Comparison of ENCODE assay signal across 1 cellular context in genomic region chr3:66481071-66482001, GRCh38.
TF ChIP-seq lines count a peak whose summit lies in the region.

No MANE protein-coding gene starts in this region.

TF ChIP-seq in HepG2, 621 proteins besides CTCF, POLR2A, EP300 and RAD21 (continued from another document and continues in another):
- TF ChIP-seq HMGXB3 (CRISPR knock-in tag; IDR thresholded peaks at IDR 0.05; ENCODE audit: borderline replicate concordance) (peak; percentile 89; the same call in 1 of the 2 replicates), GPBP1L1 (CRISPR knock-in tag; IDR thresholded peaks at IDR 0.05) (no peak), ZNF503 (CRISPR knock-in tag; IDR thresholded peaks at IDR 0.05) (peak; percentile 100), MYNN (CRISPR knock-in tag; IDR thresholded peaks at IDR 0.05; ENCODE audit: low read depth) (no peak), ZSCAN12 (CRISPR knock-in tag; IDR thresholded peaks at IDR 0.05) (no peak), ZNF17 (CRISPR knock-in tag; IDR thresholded peaks at IDR 0.05) (no peak), TRAFD1 (CRISPR knock-in tag; IDR thresholded peaks at IDR 0.05; ENCODE audit: borderline replicate concordance) (no peak), TMF1 (CRISPR knock-in tag; IDR thresholded peaks at IDR 0.05; ENCODE audit: low read depth) (no peak), ZNF160 (CRISPR knock-in tag; IDR thresholded peaks at IDR 0.05) (0 out of 2 replicates have a peak, but pooled peaks have one; percentile 57), POLR2G (IDR thresholded peaks at IDR 0.05; ENCODE audit: low read depth, low read length) (peak; percentile 65), ZNF501 (CRISPR knock-in tag; IDR thresholded peaks at IDR 0.05) (peak; percentile 59), THAP9 (CRISPR knock-in tag; IDR thresholded peaks at IDR 0.05; ENCODE audit: borderline replicate concordance) (no peak), ZNF792 (CRISPR knock-in tag; IDR thresholded peaks at IDR 0.05) (peak; percentile 86; the same call in 1 of the 2 replicates), SUZ12 (IDR thresholded peaks at IDR 0.05; ENCODE audit: low read depth, low read length) (no peak), SCMH1 (CRISPR knock-in tag; IDR thresholded peaks at IDR 0.05; ENCODE audit: borderline replicate concordance) (no peak), ZNF724P (CRISPR knock-in tag; IDR thresholded peaks at IDR 0.05; ENCODE audit: borderline replicate concordance) (no peak), ZNF781 (CRISPR knock-in tag; IDR thresholded peaks at IDR 0.05; ENCODE audit: borderline replicate concordance, not compliant biosample characterization) (no peak), ZFP62 (CRISPR knock-in tag; IDR thresholded peaks at IDR 0.05) (peak; percentile 81; the same call in 1 of the 2 replicates), ZHX2 (IDR thresholded peaks at IDR 0.05; ENCODE audit: low read depth) (0 out of 2 replicates have a peak, but pooled peaks have one; percentile 18), ZHX2 (CRISPR knock-in tag; IDR thresholded peaks at IDR 0.05; ENCODE audit: borderline replicate concordance) (peak; percentile 87; the same call in 1 of the 2 replicates), PAX8 (CRISPR knock-in tag; IDR thresholded peaks at IDR 0.05; ENCODE audit: borderline replicate concordance) (no peak), ZNF232 (CRISPR knock-in tag; IDR thresholded peaks at IDR 0.05; ENCODE audit: borderline replicate concordance) (peak; percentile 42; the same call in 1 of the 2 replicates), GLI4 (CRISPR knock-in tag; IDR thresholded peaks at IDR 0.05; ENCODE audit: borderline replicate concordance) (no peak), ZBTB14 (CRISPR knock-in tag; IDR thresholded peaks at IDR 0.05) (0 out of 2 replicates have a peak, but pooled peaks have one; percentile 22), ZNF101 (CRISPR knock-in tag; IDR thresholded peaks at IDR 0.05; ENCODE audit: borderline replicate concordance, low read depth) (no peak), REL (CRISPR knock-in tag; conservative IDR thresholded peaks at IDR 0.05) (no peak), ZNF644 (CRISPR knock-in tag; IDR thresholded peaks at IDR 0.05; ENCODE audit: low read depth) (peak; percentile 93), EED (CRISPR knock-in tag; IDR thresholded peaks at IDR 0.05) (no peak; the same call in 1 of the 2 replicates), MXD1 (CRISPR knock-in tag; IDR thresholded peaks at IDR 0.05) (no peak), KDM1A (CRISPR knock-in tag; IDR thresholded peaks at IDR 0.05) (peak; percentile 97), ATF5 (CRISPR knock-in tag; IDR thresholded peaks at IDR 0.05; ENCODE audit: low read depth) (no peak), AKAP8 (CRISPR knock-in tag; IDR thresholded peaks at IDR 0.05) (0 out of 2 replicates have a peak, but pooled peaks have one; percentile 42), ZFP41 (CRISPR knock-in tag; IDR thresholded peaks at IDR 0.05; ENCODE audit: borderline replicate concordance) (no peak), TCF7 (IDR thresholded peaks at IDR 0.05; ENCODE audit: low read depth) (peak; percentile 99), BHLHE40 (IDR thresholded peaks at IDR 0.05; ENCODE audit: low read length) (peak; percentile 88), IKZF4 (CRISPR knock-in tag; IDR thresholded peaks at IDR 0.05; ENCODE audit: borderline replicate concordance, low read depth, not compliant biosample characterization) (no peak), RFX5 (IDR thresholded peaks at IDR 0.05; ENCODE audit: low read depth, low read length) (no peak), SOX13 (IDR thresholded peaks at IDR 0.05) (peak; percentile 98), SOX13 (CRISPR knock-in tag; conservative IDR thresholded peaks at IDR 0.05 in 1 of 2, IDR thresholded peaks at IDR 0.05 in 1 of 2) (peak in 1 of 2 experiments; percentile 99; a peak in 2 of 4 replicates), ZNF251 (CRISPR knock-in tag; IDR thresholded peaks at IDR 0.05) (no peak), MIER3 (CRISPR knock-in tag; IDR thresholded peaks at IDR 0.05; ENCODE audit: borderline replicate concordance) (peak; percentile 98), PHF21A (CRISPR knock-in tag; IDR thresholded peaks at IDR 0.05) (peak; percentile 86)
